In genomic region chr11:118917488-118918127, GRCh38 we compare ENCODE assay signal across 9 cellular contexts. TPM values are rescaled to one million over a fixed set of nuclear protein-coding genes. Genes with fewer than 3 reads are reported as not detected.
DNase-seq lines count a peak whose midpoint lies in the region; ATAC-seq, FAIRE-seq and TF ChIP-seq lines count a peak whose summit lies in the region.
"Had no signal": no experiment of that assay in that cellular context is flagged by ENCODE, and none has a peak within 500 bp of the region (broad histone marks: within the 10 kb centered on the region; RNA-seq: fewer than 3 reads in every experiment).

No MANE protein-coding gene starts in this region.

- DNase-seq in SK-N-SH (no peak), SW480 (ENCODE audit: low spot score) (peak; percentile 94), coronary artery (ENCODE audit: low spot score) (peak; percentile 94), lung microvascular endothelial cell (ENCODE audit: low read depth in 2 of 2) (peak; percentile 46 to 66), thyroid gland (peak; percentile 49 to 57), GM12891 (ENCODE audit: insufficient read length, low spot score) (no peak)

- H3K4me2 ChIP-seq in SK-N-SH: peak overlapping the region; percentile 73

- TF ChIP-seq EP300 in SK-N-SH (IDR thresholded peaks at IDR 0.05; ENCODE audit: borderline replicate concordance in 1 of 2, low read depth in 1 of 2, low read length in 1 of 2): no peak

- H3K36me3 ChIP-seq in SK-N-SH (replicated peaks in 1 of 2; ENCODE audit: control insufficient read depth in 1 of 2, insufficient read depth in 2 of 2, low read length in 1 of 2): peaks cover 0 to 3% of the 10 kb centered on the region in 2 experiments
- no peaks in the 10 kb centered on the region for H3K36me3 ChIP-seq in thyroid gland

- no peak for ATAC-seq in SK-N-SH treated with all-trans-retinoic acid at 6 μM for 48 hours
- ATAC-seq in GM18520 (IDR thresholded peaks at IDR 0.05; ENCODE audit: unreplicated experiment): no peak

- no peak for FAIRE-seq in GM12891 (lab: Jason Lieb, UNC)
- FAIRE-seq: colon had no signal

- H3K27ac ChIP-seq in SK-N-SH (ENCODE audit: low read depth in 2 of 2, low read length in 1 of 2) (peak overlapping the region; percentile 30 to 100; a peak in 3 of 4 replicates), coronary artery (peak overlapping the region; percentile 96 to 100), thyroid gland (peak overlapping the region; percentile 97 to 99 (median 97))

- no peaks in the 10 kb centered on the region for H3K27me3 ChIP-seq in SK-N-SH (ENCODE audit: insufficient read depth)
- no peaks in the 10 kb centered on the region for H3K27me3 ChIP-seq in thyroid gland

- no peak overlapping the region for H2AFZ ChIP-seq in SK-N-SH (ENCODE audit: low read depth)

- TF ChIP-seq RAD21 in SK-N-SH (IDR thresholded peaks at IDR 0.05; ENCODE audit: low read length): no peak

- peaks cover 97% of the 10 kb centered on the region for H3K79me2 ChIP-seq in SK-N-SH (ENCODE audit: insufficient read depth)

- TF ChIP-seq POLR2A in thyroid gland (IDR thresholded peaks at IDR 0.05): no peak
- TF ChIP-seq POLR2A in GM12891 (IDR thresholded peaks at IDR 0.05; ENCODE audit: low read depth, low read length): no peak

- H3K4me3 ChIP-seq in SK-N-SH (ENCODE audit: low read depth in 2 of 2, low read length in 1 of 2) (no peak overlapping the region), coronary artery (peak overlapping the region; percentile 82), thyroid gland (replicated peaks in 1 of 3) (peak overlapping the region in 1 of 3 donors; percentile 14)

- POLR2A ChIA-PET in SK-N-SH (lab: Yijun Ruan, JAX): no interaction called here

- H4K20me1 ChIP-seq in SK-N-SH (ENCODE audit: insufficient read depth): peaks cover 28% of the 10 kb centered on the region

- H3K9me3 ChIP-seq in SK-N-SH (no peaks in the 10 kb centered on the region), thyroid gland (no peaks in the 10 kb centered on the region)

- H3K4me1 ChIP-seq in SK-N-SH (ENCODE audit: control insufficient read depth in 1 of 2, insufficient read depth in 2 of 2, low read depth in 1 of 2, low read length in 1 of 2) (peaks cover 88 to 93% of the 10 kb centered on the region in 2 experiments; a peak in 3 of 4 replicates), thyroid gland (peaks cover 98 to 100% of the 10 kb centered on the region in 2 donors)

- H3F3A ChIP-seq in SK-N-SH (replicated peaks; ENCODE audit: insufficient read depth): peaks cover 55% of the 10 kb centered on the region

- 56% methylated on average over 5 of the region's 13 CpGs for WGBS in SK-N-SH (ENCODE audit: low lambda C conversion rate)
- WGBS in thyroid gland, 2 donors: 24 to 29% methylated on average over 5 to 13 of the region's 13 CpGs

- TF ChIP-seq CTCF in SK-N-SH (IDR thresholded peaks at IDR 0.05) (no peak), coronary artery (IDR thresholded peaks at IDR 0.05) (no peak), thyroid gland (IDR thresholded peaks at IDR 0.05) (no peak)

- peak overlapping the region; percentile 54 for H3K9ac ChIP-seq in SK-N-SH

- no peaks in the 10 kb centered on the region for H3K9me2 ChIP-seq in SK-N-SH

- intact Hi-C loops in thyroid gland (cut with DNase I): no loop called here

- CTCF ChIA-PET in SK-N-SH (lab: Yijun Ruan, JAX): interaction anchor here (1.5 kb wide), 1 partner anchor 10 kb away, joined by 10 read pairs; no protein-coding TSS in a partner anchor

TF ChIP-seq in SK-N-SH, 30 proteins besides CTCF, POLR2A, EP300 and RAD21 (continues in another document):
- TF ChIP-seq TAF1 (IDR thresholded peaks at IDR 0.05; ENCODE audit: borderline replicate concordance, low read depth, low read length) (no peak), MXI1 (IDR thresholded peaks at IDR 0.05; ENCODE audit: low read depth, low read length) (no peak), GATA2 (CRISPR knock-in tag; IDR thresholded peaks at IDR 0.05) (no peak), RFX5 (IDR thresholded peaks at IDR 0.05; ENCODE audit: low read length) (no peak), FOSL2 (IDR thresholded peaks at IDR 0.05; ENCODE audit: borderline replicate concordance, low read depth) (no peak), PBX3 (IDR thresholded peaks at IDR 0.05) (no peak), MEF2A (IDR thresholded peaks at IDR 0.05; ENCODE audit: borderline replicate concordance, low read depth) (no peak), NRF1 (IDR thresholded peaks at IDR 0.05; ENCODE audit: low read depth, low read length) (no peak)

TF ChIP-seq in SK-N-SH treated with all-trans-retinoic acid at 6 μM for 48 hours, 23 proteins besides CTCF, POLR2A, EP300 and RAD21 (continues in another document):
- TF ChIP-seq CSDC2 (CRISPR knock-in tag; IDR thresholded peaks at IDR 0.05) (no peak), OSR1 (CRISPR knock-in tag; IDR thresholded peaks at IDR 0.05) (no peak), ARNTL (CRISPR knock-in tag; IDR thresholded peaks at IDR 0.05; ENCODE audit: borderline replicate concordance, low read depth) (no peak), BACH2 (CRISPR knock-in tag; IDR thresholded peaks at IDR 0.05; ENCODE audit: borderline replicate concordance) (no peak), TOX (CRISPR knock-in tag; IDR thresholded peaks at IDR 0.05; ENCODE audit: borderline replicate concordance) (no peak), GLIS3 (CRISPR knock-in tag; IDR thresholded peaks at IDR 0.05) (no peak), CSRNP3 (CRISPR knock-in tag; IDR thresholded peaks at IDR 0.05) (no peak)

TF ChIP-seq in GM12891, 5 proteins besides CTCF, POLR2A, EP300 and RAD21:
- TF ChIP-seq PAX5 (IDR thresholded peaks at IDR 0.05; ENCODE audit: insufficient read depth, low read length, severe bottlenecking): no peak
- TF ChIP-seq POLR2AphosphoS5 (IDR thresholded peaks at IDR 0.05; ENCODE audit: low read depth, low read length): no peak
- TF ChIP-seq TAF1 (IDR thresholded peaks at IDR 0.05; ENCODE audit: low read depth, low read length): no peak
- TF ChIP-seq SPI1 (IDR thresholded peaks at IDR 0.05; ENCODE audit: low read depth, low read length): no peak
- TF ChIP-seq POU2F2 (IDR thresholded peaks at IDR 0.05; ENCODE audit: low read depth, low read length): no peak

RNA-seq across cellular contexts. Expression of gene BCL9L, which starts 8.1 kb away (rescaled TPM):
- 4.5 and 12.1 TPM in 2 replicates for polyA plus RNA-seq in SK-N-SH (2012; rRNA removed)
- polyA plus RNA-seq in SK-N-SH (2012; cell fraction: cytosol; rRNA removed): 4.6 and 8.6 TPM in 2 replicates
- 21.7 and 24.0 TPM in 2 replicates for polyA plus RNA-seq in SK-N-SH (2012; cell fraction: nucleus; rRNA removed)
- total RNA-seq in lung microvascular endothelial cell (4.6 and 5.9 TPM in 2 replicates), thyroid gland (10 to 100 TPM; 13.2 to 26.2 (median 19.4) TPM)
- 5.5 TPM for polyA plus RNA-seq in GM12891 (2012; ENCODE audit: low read depth, missing spikeins)

RNA-seq across cellular contexts. Expression of gene CXCR5, which starts 33.9 kb away (rescaled TPM):
- polyA plus RNA-seq in SK-N-SH (2012; rRNA removed): 0.02 TPM in 1 of 2 replicates, not detected in the other
- not detected in 2 replicates for polyA plus RNA-seq in SK-N-SH (2012; cell fraction: cytosol; rRNA removed)
- polyA plus RNA-seq in SK-N-SH (2012; cell fraction: nucleus; rRNA removed): not detected in 2 replicates
- total RNA-seq in lung microvascular endothelial cell: not detected in 2 replicates
- not detected for total RNA-seq in thyroid gland
- 4.4 TPM for polyA plus RNA-seq in GM12891 (2012; ENCODE audit: low read depth, missing spikeins)

RNA-seq across cellular contexts. Expression of gene UPK2, which starts 38.5 kb away (rescaled TPM):
- polyA plus RNA-seq in SK-N-SH (2012; rRNA removed): 0.15 and 0.21 TPM in 2 replicates
- 0.13 and 0.16 TPM in 2 replicates for polyA plus RNA-seq in SK-N-SH (2012; cell fraction: cytosol; rRNA removed)
- polyA plus RNA-seq in SK-N-SH (2012; cell fraction: nucleus; rRNA removed): 0.14 and 0.38 TPM in 2 replicates
- total RNA-seq in lung microvascular endothelial cell (not detected in 2 replicates), thyroid gland (not detected)
- 1.9 TPM for polyA plus RNA-seq in GM12891 (2012; ENCODE audit: low read depth, missing spikeins)

RNA-seq across cellular contexts. Expression of gene FOXR1, which starts 54.0 kb away (rescaled TPM):
- not detected in 2 replicates for polyA plus RNA-seq in SK-N-SH (2012; rRNA removed)
- not detected in 2 replicates for polyA plus RNA-seq in SK-N-SH (2012; cell fraction: cytosol; rRNA removed)
- polyA plus RNA-seq in SK-N-SH (2012; cell fraction: nucleus; rRNA removed): not detected in 2 replicates
- total RNA-seq in lung microvascular endothelial cell (not detected in 2 replicates), thyroid gland (not detected)
- not detected for polyA plus RNA-seq in GM12891 (2012; ENCODE audit: low read depth, missing spikeins)

Comparison
In these comparisons a context has a peak if more than half of its experiments do, and no peak if none do; other contexts are left out.
1. DNase-seq: peak in SW480 (single experiment), coronary artery (single experiment), lung microvascular endothelial cell (2 of 2) and thyroid gland (2 of 2); none in SK-N-SH (single experiment) and GM12891 (single experiment).
2. Peak in every context shown above with its lines, with median percentiles within 50 percentile points of each other: H3K27ac ChIP-seq.